34 cellular contexts compared by ENCODE assay signal in the genomic region with DNA sequence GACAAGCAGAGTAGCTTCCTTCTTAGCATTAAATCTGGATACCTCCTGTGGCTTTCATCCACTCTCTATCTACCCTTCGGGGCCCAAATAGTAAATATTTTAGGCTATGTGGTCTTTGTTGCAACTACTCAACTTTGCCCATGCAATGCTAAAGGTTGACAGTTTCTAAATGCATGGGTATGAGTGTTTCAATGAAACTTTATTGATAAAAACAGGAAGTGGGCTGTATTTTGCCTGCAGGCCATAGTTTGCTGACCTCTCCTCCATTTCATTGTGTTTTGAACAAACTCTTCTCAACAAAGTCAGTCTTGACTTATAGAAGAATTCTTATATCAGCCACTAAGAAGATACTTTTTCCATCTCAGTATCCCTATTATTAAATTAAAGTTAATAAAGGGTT. TPM values are rescaled to one million over a fixed set of nuclear protein-coding genes. Genes with fewer than 3 reads are reported as not detected.
"Had no signal": no experiment of that assay in that cellular context is flagged by ENCODE, and none has a peak within 500 bp of the region (broad histone marks: within the 10 kb centered on the region; RNA-seq: fewer than 3 reads in every experiment).

No MANE protein-coding gene starts in this region.

- H3K9me3 Mint-ChIP-seq: nephron; neural progenitor cell; stimulated activated memory B cell treated with anti-CD40 and anti-IgM and Interleukin-4, amounts not matched to agents 10 μg/mL and 1 μg/mL and 100 μg/mL, for 72 hours; type B pancreatic cell had no signal

- H3K27ac Mint-ChIP-seq: natural killer cell; nephron; neural progenitor cell; progenitor cell of endocrine pancreas; stimulated activated memory B cell treated with anti-CD40 and anti-IgM and Interleukin-4, amounts not matched to agents 10 μg/mL and 1 μg/mL and 100 μg/mL, for 72 hours; stimulated activated naive CD8-positive, alpha-beta T cell treated with anti-CD3 and anti-CD28 coated beads, Interleukin-15, amount 100 ng/mL, for 72 hours; type B pancreatic cell had no signal

- H3K27me3 ChIP-seq: neural progenitor cell, ovary, suprapubic skin, testis, tibial artery, transverse colon, upper lobe of right lung, uterus had no signal

- H3K27ac ChIP-seq: neural progenitor cell, ovary, parathyroid adenoma, psoas muscle, skin epidermis, spleen, suprapubic skin, testis, tibial artery, transverse colon, upper lobe of right lung, uterus had no signal

- H3K36me3 Mint-ChIP-seq: natural killer cell; neural progenitor cell; stimulated activated memory B cell treated with anti-CD40 and anti-IgM and Interleukin-4, amounts not matched to agents 10 μg/mL and 1 μg/mL and 100 μg/mL, for 72 hours; type B pancreatic cell had no signal

- H3K9me3 ChIP-seq: ovary, psoas muscle, spleen, suprapubic skin, testis, tibial artery, transverse colon, upper lobe of right lung, uterus had no signal

- H3K4me3 ChIP-seq: neural progenitor cell, ovary, psoas muscle, skin epidermis, smooth muscle cell, spleen, suprapubic skin, testis, tibial artery, transverse colon, upper lobe of right lung, uterus had no signal

- H3K27me3 Mint-ChIP-seq: type B pancreatic cell had no signal

- H2AFZ ChIP-seq: neural progenitor cell, parathyroid adenoma had no signal

- H3K9ac ChIP-seq: neural progenitor cell, parathyroid adenoma had no signal

- H3K4me1 ChIP-seq: neural progenitor cell, parathyroid adenoma, psoas muscle, spleen, suprapubic skin, testis, tibial artery, transverse colon, upper lobe of right lung, uterus had no signal

- H3K79me2 ChIP-seq: parathyroid adenoma had no signal

- ATAC-seq: natural killer cell; psoas muscle; right cardiac atrium; sciatic nerve; stimulated activated memory B cell treated with anti-CD40 and anti-IgM and Interleukin-4, amounts not matched to agents 10 μg/mL and 1 μg/mL and 100 μg/mL, for 72 hours; stimulated activated naive CD8-positive, alpha-beta T cell treated with anti-CD3 and anti-CD28 coated beads, Interleukin-15, amount 100 ng/mL, for 72 hours; stimulated activated naive CD8-positive, alpha-beta T cell treated with anti-CD3 and anti-CD28 coated beads, Interleukin-15, Interleukin-2, amounts not matched to agents 100 U/mL and 50 U/mL, for 24 hours; upper lobe of right lung had no signal

- H3K4me2 ChIP-seq: neural progenitor cell, smooth muscle cell had no signal

- H3K4me1 Mint-ChIP-seq: natural killer cell; nephron; neural progenitor cell; stimulated activated memory B cell treated with anti-CD40 and anti-IgM and Interleukin-4, amounts not matched to agents 10 μg/mL and 1 μg/mL and 100 μg/mL, for 72 hours; stimulated activated naive CD8-positive, alpha-beta T cell treated with anti-CD3 and anti-CD28 coated beads, Interleukin-15, amount 100 ng/mL, for 72 hours had no signal

- DNase-seq: natural killer cell; occipital lobe; ovary; posterior cingulate gyrus; psoas muscle; right cardiac atrium; spleen; stimulated activated CD4-positive, alpha-beta T cell treated with anti-CD3 and anti-CD28 coated beads, Interleukin-12 subunit alpha, Interleukin-12 subunit beta, amount 100 ng/mL, for 4 hours; stimulated activated CD4-positive, alpha-beta T cell treated with anti-CD3 and anti-CD28 coated beads, Interleukin-1b, Interleukin-23, amount 100 ng/mL, for 48 hours; stimulated activated CD4-positive, alpha-beta T cell treated with anti-CD3 and anti-CD28 coated beads, Interleukin-4, amount 100 ng/mL, for 1 hour; stimulated activated CD4-positive, alpha-beta T cell treated with anti-CD3 and anti-CD28 coated beads, Interleukin-4, amount 100 ng/mL, for 4 hours; stimulated activated CD8-positive, alpha-beta memory T cell treated with anti-CD3 and anti-CD28 coated beads, Interleukin-4, amount 100 ng/mL, for 48 hours; stimulated activated naive CD4-positive, alpha-beta T cell; stimulated activated naive CD8-positive, alpha-beta T cell treated with anti-CD3 and anti-CD28 coated beads, Interleukin-15, amount 100 ng/mL, for 72 hours; stimulated activated naive CD8-positive, alpha-beta T cell treated with anti-CD3 and anti-CD28 coated beads, Interleukin-15, Interleukin-2, amounts not matched to agents 100 U/mL and 50 U/mL, for 24 hours; substantia nigra; testis; tibial artery; transverse colon; upper lobe of right lung; uterus had no signal

- H3K4me3 Mint-ChIP-seq: natural killer cell; nephron; neural progenitor cell; stimulated activated memory B cell treated with anti-CD40 and anti-IgM and Interleukin-4, amounts not matched to agents 10 μg/mL and 1 μg/mL and 100 μg/mL, for 72 hours; stimulated activated naive CD8-positive, alpha-beta T cell treated with anti-CD3 and anti-CD28 coated beads, Interleukin-15, amount 100 ng/mL, for 72 hours; type B pancreatic cell had no signal

- H3K36me3 ChIP-seq: neural progenitor cell, ovary, spleen, suprapubic skin, tibial artery, transverse colon, upper lobe of right lung, uterus had no signal

RNA-seq across cellular contexts. Expression of a gene that starts 34.1 kb away (rescaled TPM):
- total RNA-seq: natural killer cell, occipital lobe, osteoblast, progenitor cell of endocrine pancreas, right cardiac atrium, sciatic nerve, smooth muscle cell, suprapubic skin, transverse colon, upper lobe of right lung, urinary bladder, uterus had no signal
- polyA plus RNA-seq: neural cell, right cardiac atrium, smooth muscle cell, spleen had no signal
